Comparison of ENCODE assay signal across 20 cellular contexts in genomic region chr9:17776735-17777134, GRCh38.
DNase-seq lines count a peak whose midpoint lies in the region; ATAC-seq and TF ChIP-seq lines count a peak whose summit lies in the region.
"Had no signal": no experiment of that assay in that cellular context is flagged by ENCODE, and none has a peak within 500 bp of the region (broad histone marks: within the 10 kb centered on the region; RNA-seq: fewer than 3 reads in every experiment).

No MANE protein-coding gene starts in this region.

- ATAC-seq in foreskin keratinocyte = no peak
- ATAC-seq: activated T-helper 17 cell treated with anti-CD3 and anti-CD28 coated beads, Interleukin-2, amount 50 U/mL, for 72 hours; sciatic nerve; stimulated activated naive CD8-positive, alpha-beta T cell treated with anti-CD3 and anti-CD28 coated beads, Interleukin-15, Interleukin-2, amounts not matched to agents 100 U/mL and 50 U/mL, for 24 hours; WTC11 had no signal

- no peaks in the 10 kb centered on the region for H3K4me1 ChIP-seq in foreskin keratinocyte
- H3K4me1 ChIP-seq: parathyroid adenoma, transverse colon had no signal

- H3K27ac ChIP-seq in foreskin keratinocyte = no peak overlapping the region
- H3K27ac ChIP-seq: C4-2B, parathyroid adenoma, transverse colon had no signal

- TF ChIP-seq CTCF in foreskin keratinocyte (conservative IDR thresholded peaks at IDR 0.05) = no peak

- no peaks in the 10 kb centered on the region for H3K27me3 ChIP-seq in foreskin keratinocyte
- H3K27me3 ChIP-seq: transverse colon had no signal

- peak in 9 of 14 donors; percentile 25 to 80 (median 49) for DNase-seq in C1 segment of cervical spinal cord (lab: John Stamatoyannopoulos, UW)
- DNase-seq in M059J (ENCODE audit: low read depth) = peak; percentile 28
- peak; percentile 60 for DNase-seq in cerebellum (ENCODE audit: low spot score)
- DNase-seq in medulla oblongata (ENCODE audit: extremely low spot score) = peak; percentile 83
- no peak for DNase-seq in MV-4-11 (lab: John Stamatoyannopoulos, UW)
- DNase-seq in SK-N-DZ (ENCODE audit: low spot score) = no peak
- no peak for DNase-seq in foreskin keratinocyte
- no peak for DNase-seq in NCI-H2107 (lab: John Stamatoyannopoulos, UW)
- DNase-seq: activated CD8-positive, alpha-beta memory T cell treated with anti-CD3 and anti-CD28 coated beads, Interleukin-2, amount 50 U/mL, for 48 hours; immature natural killer cell; NCI-H82; OCI-M1; stimulated activated CD4-positive, alpha-beta T cell treated with anti-CD3 and anti-CD28 coated beads, Interleukin-4, amount 100 ng/mL, for 4 hours; stimulated activated naive CD8-positive, alpha-beta T cell treated with anti-CD3 and anti-CD28 coated beads, Interleukin-15, Interleukin-2, amounts not matched to agents 100 U/mL and 50 U/mL, for 24 hours; transverse colon had no signal

Comparison
In these comparisons a context has a peak if more than half of its experiments do, and no peak if none do; other contexts are left out.
1. DNase-seq: peak in C1 segment of cervical spinal cord (9 of 14), M059J (single experiment), cerebellum (single experiment) and medulla oblongata (single experiment); none in MV-4-11 (single experiment), SK-N-DZ (single experiment), foreskin keratinocyte (0 of 2) and NCI-H2107 (single experiment).